In the genomic region with DNA sequence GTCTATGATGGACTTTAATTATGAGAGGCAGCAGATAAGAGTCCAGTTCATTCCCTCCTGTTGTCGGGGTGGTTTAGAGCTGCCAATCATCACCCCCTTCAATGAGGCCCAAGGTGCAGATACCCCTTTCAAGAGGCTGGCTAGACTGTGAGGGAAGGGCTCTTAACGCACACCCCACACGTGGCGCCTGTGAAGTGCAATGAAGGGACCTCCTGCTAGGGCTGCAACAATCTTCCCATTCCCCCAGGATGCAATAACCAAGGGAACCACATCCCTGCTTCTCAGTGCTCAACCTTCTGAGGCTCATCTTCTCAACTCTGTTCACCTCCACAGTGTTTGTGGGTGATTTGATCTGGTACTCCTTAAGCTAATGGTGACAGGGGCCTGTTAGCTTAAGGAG, we compare ENCODE assay signal across 15 cellular contexts. TPM values are rescaled to one million over a fixed set of nuclear protein-coding genes. Genes with fewer than 3 reads are reported as not detected.
DNase-seq lines count a peak whose midpoint lies in the region; ATAC-seq and TF ChIP-seq lines count a peak whose summit lies in the region.
"Had no signal": no experiment of that assay in that cellular context is flagged by ENCODE, and none has a peak within 500 bp of the region (broad histone marks: within the 10 kb centered on the region; RNA-seq: fewer than 3 reads in every experiment).

No MANE protein-coding gene starts in this region.

- peaks cover 68% of the 10 kb centered on the region for H3K4me1 Mint-ChIP-seq in endodermal cell
- H3K4me1 Mint-ChIP-seq: CD4-positive, alpha-beta memory T cell had no signal

- no peaks in the 10 kb centered on the region for H3K9me3 ChIP-seq in IMR-90 (ENCODE audit: control insufficient read depth, insufficient read depth, low read length)
- peaks cover 1% of the 10 kb centered on the region for H3K9me3 ChIP-seq in endodermal cell (ENCODE audit: control insufficient read depth, low read length)
- no peaks in the 10 kb centered on the region for H3K9me3 ChIP-seq in neural cell (ENCODE audit: low read length)
- H3K9me3 ChIP-seq in effector memory CD4-positive, alpha-beta T cell (ENCODE audit: control insufficient read depth, low read length) = no peaks in the 10 kb centered on the region
- H3K9me3 ChIP-seq: A549, BE2C had no signal

- H4K5ac ChIP-seq in IMR-90 (ENCODE audit: low read depth, low read length) = no peak overlapping the region

- H3K9me1 ChIP-seq in IMR-90 (ENCODE audit: insufficient read depth, low read length) = peaks cover 12% of the 10 kb centered on the region

- H3K4me2 ChIP-seq in IMR-90 (ENCODE audit: low read depth, low read length) (no peak overlapping the region), neural cell (ENCODE audit: low read length) (no peak overlapping the region)
- H3K4me2 ChIP-seq: A549 had no signal

- no peaks in the 10 kb centered on the region for H3K27me3 ChIP-seq in IMR-90 (ENCODE audit: control insufficient read depth, insufficient read depth, low read length)
- no peaks in the 10 kb centered on the region for H3K27me3 ChIP-seq in endodermal cell (ENCODE audit: control insufficient read depth, insufficient read depth, low read length, poor library complexity, severe bottlenecking)
- H3K27me3 ChIP-seq in neural cell (ENCODE audit: insufficient read depth, low read depth, low read length) = no peaks in the 10 kb centered on the region
- H3K27me3 ChIP-seq in foreskin keratinocyte = no peaks in the 10 kb centered on the region
- no peaks in the 10 kb centered on the region for H3K27me3 ChIP-seq in effector memory CD4-positive, alpha-beta T cell (replicated peaks; ENCODE audit: control insufficient read depth, insufficient read depth, low read length, poor library complexity, severe bottlenecking)
- H3K27me3 ChIP-seq: BE2C had no signal

- H3K9me2 ChIP-seq in neural cell (ENCODE audit: insufficient read depth, low read length) = no peaks in the 10 kb centered on the region

- H3F3A ChIP-seq in neural cell (ENCODE audit: insufficient read depth, low read length, poor library complexity, severe bottlenecking) = no peaks in the 10 kb centered on the region

- no peak overlapping the region for H2AFZ ChIP-seq in IMR-90 (replicated peaks; ENCODE audit: low read length, poor library complexity)
- H2AFZ ChIP-seq in neural cell (ENCODE audit: low read depth, low read length) = no peak overlapping the region

- DNase-seq in IMR-90 (no peak), NCI-H2227 treated with DMSO at 0.1 percent for 48 hours (lab: John Stamatoyannopoulos, UW) (peak; percentile 44), endodermal cell (peak; percentile 62), foreskin keratinocyte (no peak), NCI-H2081 (lab: John Stamatoyannopoulos, UW) (no peak)
- DNase-seq in effector memory CD4-positive, alpha-beta T cell = no peak
- DNase-seq: BE2C; CD4-positive, alpha-beta memory T cell; DMS79 had no signal

- no peak overlapping the region for H2AK9ac ChIP-seq in IMR-90 (replicated peaks; ENCODE audit: low read depth, low read length, poor library complexity)

- no peak overlapping the region for H3K56ac ChIP-seq in IMR-90 (ENCODE audit: extremely low read depth, insufficient read depth, low read length)

- TF ChIP-seq RAD21 in IMR-90 (IDR thresholded peaks at IDR 0.05; ENCODE audit: low read length) (no peak), neural cell (conservative IDR thresholded peaks at IDR 0.05) (no peak)

- H3K4ac ChIP-seq in IMR-90 (ENCODE audit: low read depth, low read length) = 0 out of 2 replicates have a peak overlapping the region, but pooled peaks have one; percentile 22

- WGBS in IMR-90 (ENCODE audit: extremely low coverage in 2 of 2, insufficient read length in 1 of 2), 2 experiments = no CpG with 5 or more reads among the region's 4 CpGs
- WGBS in endodermal cell (ENCODE audit: insufficient coverage in 1 of 2, insufficient read length in 1 of 2), 2 experiments = 70 to 100% methylated on average over 1 to 4 of the region's 4 CpGs

- TF ChIP-seq CTCF in IMR-90 (conservative IDR thresholded peaks at IDR 0.05; ENCODE audit: low read depth, low read length) (no peak), endodermal cell (conservative IDR thresholded peaks at IDR 0.05) (no peak), neural cell (IDR thresholded peaks at IDR 0.05; ENCODE audit: poor library complexity, severe bottlenecking) (no peak), foreskin keratinocyte (conservative IDR thresholded peaks at IDR 0.05) (no peak)

- H3K79me2 ChIP-seq in neural cell (replicated peaks; ENCODE audit: insufficient read depth, low read length) = peaks cover 39% of the 10 kb centered on the region

- no peak for TF ChIP-seq EP300 in neural cell (conservative IDR thresholded peaks at IDR 0.05; ENCODE audit: poor library complexity, severe bottlenecking)

- no peak overlapping the region for H2BK20ac ChIP-seq in IMR-90 (ENCODE audit: low read depth, low read length)

- no peak overlapping the region for H3K9ac ChIP-seq in IMR-90 (ENCODE audit: low read depth, low read length)
- no peak overlapping the region for H3K9ac ChIP-seq in endodermal cell (ENCODE audit: extremely low read depth, low read length, poor library complexity, severe bottlenecking)
- H3K9ac ChIP-seq in neural cell (ENCODE audit: low read length) = no peak overlapping the region

- no peak for TF ChIP-seq POLR2A in IMR-90 (IDR thresholded peaks at IDR 0.05; ENCODE audit: low read depth, low read length)

- H3K36me3 ChIP-seq in IMR-90 (ENCODE audit: control insufficient read depth, insufficient read depth, low read length) (no peaks in the 10 kb centered on the region; the same call in 1 of the 2 replicates), endodermal cell (ENCODE audit: control insufficient read depth, insufficient read depth, low read length) (peaks cover 12% of the 10 kb centered on the region), neural cell (ENCODE audit: insufficient read depth, low read length) (no peaks in the 10 kb centered on the region)
- no peaks in the 10 kb centered on the region for H3K36me3 ChIP-seq in effector memory CD4-positive, alpha-beta T cell (ENCODE audit: control insufficient read depth, insufficient read depth, low read length)
- H3K36me3 ChIP-seq: BE2C had no signal

- H2AK5ac ChIP-seq in IMR-90 (ENCODE audit: low read depth, low read length) = no peak overlapping the region

- H3K4me1 ChIP-seq in IMR-90 (ENCODE audit: control insufficient read depth, insufficient read depth, low read length) = peaks cover 11% of the 10 kb centered on the region
- peaks cover 10% of the 10 kb centered on the region for H3K4me1 ChIP-seq in endodermal cell (ENCODE audit: control insufficient read depth, insufficient read depth, low read length)
- peaks cover 29% of the 10 kb centered on the region for H3K4me1 ChIP-seq in foreskin keratinocyte
- H3K4me1 ChIP-seq in effector memory CD4-positive, alpha-beta T cell (ENCODE audit: control insufficient read depth, insufficient read depth, low read length, poor library complexity, severe bottlenecking) = no peaks in the 10 kb centered on the region
- H3K4me1 ChIP-seq: BE2C had no signal

- no peak overlapping the region for H3K23ac ChIP-seq in IMR-90 (ENCODE audit: low read depth, low read length)

- no peak overlapping the region for H4K8ac ChIP-seq in IMR-90 (ENCODE audit: low read depth in 2 of 2, low read length in 2 of 2)

- H3K27ac ChIP-seq in IMR-90 (ENCODE audit: insufficient read depth, low read length) (no peak overlapping the region), endodermal cell (ENCODE audit: low read depth, low read length) (no peak overlapping the region), neural cell (ENCODE audit: low read length) (no peak overlapping the region), foreskin keratinocyte (no peak overlapping the region)
- H3K27ac ChIP-seq in effector memory CD4-positive, alpha-beta T cell (ENCODE audit: insufficient read depth, low read length, poor library complexity, severe bottlenecking) = no peak overlapping the region
- H3K27ac ChIP-seq: A549, C4-2B had no signal

- H3K18ac ChIP-seq in IMR-90 (ENCODE audit: low read depth, low read length) = no peak overlapping the region

- no peak overlapping the region for H2BK120ac ChIP-seq in IMR-90 (ENCODE audit: low read depth, low read length)

- no TSS peak for BruUV-seq in IMR-90 (replicated peaks; lab: Mats Ljungman, UMichigan)

- H3K27ac Mint-ChIP-seq in endodermal cell = peak overlapping the region; percentile 7
- H3K27ac Mint-ChIP-seq: CD4-positive, alpha-beta memory T cell had no signal

- H3K4me3 ChIP-seq in IMR-90 (ENCODE audit: insufficient read depth, low read depth, low read length) (no peak overlapping the region), endodermal cell (ENCODE audit: low read length) (no peak overlapping the region), neural cell (ENCODE audit: low read length) (peak overlapping the region; percentile 22)
- no peak overlapping the region for H3K4me3 ChIP-seq in effector memory CD4-positive, alpha-beta T cell (ENCODE audit: insufficient read depth, low read depth, low read length, poor library complexity, severe bottlenecking)
- H3K4me3 ChIP-seq: A549, GM12878 had no signal

- POLR2A ChIA-PET in IMR-90 (lab: Charles Lee; ENCODE audit: unreplicated experiment) = no interaction called here

- H3K79me1 ChIP-seq in IMR-90 (ENCODE audit: low read depth in 1 of 2, low read length in 2 of 2) = peaks cover 2 to 48% of the 10 kb centered on the region in 2 experiments; a peak in 3 of 4 replicates

- H4K91ac ChIP-seq in IMR-90 (ENCODE audit: insufficient read depth, low read depth, low read length) = no peak overlapping the region

- no peak overlapping the region for H3K4me3 Mint-ChIP-seq in endodermal cell
- H3K4me3 Mint-ChIP-seq: CD4-positive, alpha-beta memory T cell had no signal

- intact Hi-C loops in IMR-90 (cut with micrococcal nuclease) = no loop called here

- no peak for ATAC-seq in IMR-90 (ENCODE audit: low read depth)
- ATAC-seq in foreskin keratinocyte = no peak
- ATAC-seq: A549, GM12878, HCT116, HepG2 had no signal

- H2BK15ac ChIP-seq in IMR-90 (ENCODE audit: low read depth, low read length) = no peak overlapping the region

- no peak overlapping the region for H2BK5ac ChIP-seq in IMR-90 (ENCODE audit: low read depth, low read length, poor library complexity, severe bottlenecking)

- H3K14ac ChIP-seq in IMR-90 (replicated peaks; ENCODE audit: low read depth, low read length) = no peak overlapping the region

- dilution Hi-C loops in IMR-90 (cut with HindIII; ENCODE audit: low sequenced_read_pairs, unreplicated experiment) = no loop called here

- H3K27me3 Mint-ChIP-seq in endodermal cell (ENCODE audit: insufficient read depth) = no peaks in the 10 kb centered on the region
- H3K27me3 Mint-ChIP-seq: CD4-positive, alpha-beta memory T cell had no signal

- H3K9me3 Mint-ChIP-seq in endodermal cell = peaks cover under 1% of the 10 kb centered on the region

- H3K36me3 Mint-ChIP-seq in endodermal cell (ENCODE audit: low read depth) = peaks cover 12% of the 10 kb centered on the region
- H3K36me3 Mint-ChIP-seq: CD4-positive, alpha-beta memory T cell had no signal

- CTCF ChIA-PET in IMR-90 (lab: Yijun Ruan, JAX) = no interaction called here

- no peaks in the 10 kb centered on the region for H4K20me1 ChIP-seq in IMR-90 (ENCODE audit: insufficient read depth, low read length)
- no peaks in the 10 kb centered on the region for H4K20me1 ChIP-seq in neural cell (ENCODE audit: insufficient read depth)

- in situ Hi-C loops in IMR-90 (cut with MboI; ENCODE audit: low sequenced_read_pairs) = no loop called here

RNA-seq across cellular contexts. Expression of gene TENM4, which starts 19.0 kb away (rescaled TPM):
- total RNA-seq in IMR-90 (2012; rRNA removed) = 9.0 and 9.2 TPM in 2 replicates
- polyA plus RNA-seq in IMR-90 (2012; rRNA removed) = 7.4 and 7.6 TPM in 2 replicates
- 8.1 and 12.3 TPM in 2 replicates for polyA plus RNA-seq in IMR-90 (2012; cell fraction: cytosol; rRNA removed)
- 6.6 and 12.5 TPM in 2 replicates for polyA plus RNA-seq in IMR-90 (2012; cell fraction: nucleus; rRNA removed; ENCODE audit: low replicate concordance)
- 100 to 1,000 TPM in 1 of 2 donors, 10 to 100 TPM in 1; 68.2 to 130 TPM for total RNA-seq in endodermal cell
- 23.1 TPM for polyA plus RNA-seq in endodermal cell (2013, experiment 1 of 2)
- polyA plus RNA-seq in endodermal cell (2013, experiment 2 of 2) = 21.2 TPM
- 16.8 and 24.8 TPM in 2 replicates for polyA plus RNA-seq in neural cell
- 153 and 170 TPM in 2 replicates for polyA minus RNA-seq in neural cell
- total RNA-seq in foreskin keratinocyte = 16.8 and 25.1 TPM in 2 replicates
- polyA plus RNA-seq in foreskin keratinocyte = 1.3 and 1.7 TPM in 2 replicates
- total RNA-seq: HepG2 had no signal
- polyA plus RNA-seq: HepG2 had no signal

Comparison
In these comparisons a context has a peak if more than half of its experiments do, and no peak if none do; other contexts are left out.
1. DNase-seq: peak in NCI-H2227 treated with DMSO at 0.1 percent for 48 hours (single experiment) and endodermal cell (single experiment); none in IMR-90 (single experiment), foreskin keratinocyte (0 of 2), effector memory CD4-positive, alpha-beta T cell (0 of 3) and NCI-H2081 (0 of 2).